In genomic region chr18:74495581-74496507, GRCh38 we compare ENCODE assay signal across 8 cellular contexts. TPM values are rescaled to one million over a fixed set of nuclear protein-coding genes. Genes with fewer than 3 reads are reported as not detected.
DNase-seq lines count a peak whose midpoint lies in the region; TF ChIP-seq lines count a peak whose summit lies in the region.

TSS of gene CNDP2 (plus strand) at chr18:74496363. CDS start at chr18:74499974, 3,611 bp downstream.

- H3K27ac ChIP-seq in neuronal stem cell (replicated peaks; ENCODE audit: low read length), result peak within 1 kb of the TSS; percentile 2

- H2BK5ac ChIP-seq in neuronal stem cell (ENCODE audit: low read length), result peak within 1 kb of the TSS; percentile 83

- peak within 1 kb of the TSS; percentile 98 for H3K4me3 Mint-ChIP-seq in activated naive CD4-positive, alpha-beta T cell treated with anti-CD3 and anti-CD28 coated beads for 36 hours

- H3K9me3 Mint-ChIP-seq in activated naive CD4-positive, alpha-beta T cell treated with anti-CD3 and anti-CD28 coated beads for 36 hours, result no peaks in the 10 kb centered on the region

- peak within 1 kb of the TSS; percentile 97 for H3K18ac ChIP-seq in neuronal stem cell (ENCODE audit: low read length)

- peak within 1 kb of the TSS; percentile 96 for H3K9ac ChIP-seq in neuronal stem cell (ENCODE audit: low read depth, low read length, poor library complexity)

- peak within 1 kb of the TSS; percentile 79 for H2BK120ac ChIP-seq in neuronal stem cell (ENCODE audit: low read depth, low read length)

- H3K36me3 Mint-ChIP-seq in activated naive CD4-positive, alpha-beta T cell treated with anti-CD3 and anti-CD28 coated beads for 36 hours (ENCODE audit: low read depth), result peaks cover 16% of the 10 kb centered on the region

- peak within 1 kb of the TSS; percentile 31 for H2AK5ac ChIP-seq in neuronal stem cell (ENCODE audit: low read depth, low read length)

- CTCF ChIA-PET in activated naive CD4-positive, alpha-beta T cell treated with anti-CD3 and anti-CD28 coated beads for 36 hours (lab: Charles Lee), result interaction anchor here (1.0 to 3.9 kb wide), 6 partner anchors 10 to 413 kb away, joined by 3 to 15 read pairs (median 4); no protein-coding TSS in a partner anchor

- peaks cover 0 to 6% of the 10 kb centered on the region in 2 donors for H3K9me3 ChIP-seq in neuronal stem cell (replicated peaks in 1 of 2; ENCODE audit: control insufficient read depth in 2 of 2, insufficient read depth in 1 of 2, low read depth in 1 of 2, low read length in 2 of 2)

- no peaks in the 10 kb centered on the region for H3K27me3 Mint-ChIP-seq in activated naive CD4-positive, alpha-beta T cell treated with anti-CD3 and anti-CD28 coated beads for 36 hours (ENCODE audit: low read depth)

- H3K4me1 ChIP-seq in neuronal stem cell (ENCODE audit: control insufficient read depth in 2 of 2, insufficient read depth in 1 of 2, low read depth in 1 of 2, low read length in 2 of 2), result peaks cover 5 to 10% of the 10 kb centered on the region in 2 donors

- no CpG with 5 or more reads among the region's 71 CpGs for WGBS in neuronal stem cell (ENCODE audit: extremely low coverage in 2 of 2, insufficient read length in 2 of 2, insufficient replicate concordance in 1 of 2), 2 donors

- peaks cover 4% of the 10 kb centered on the region for H3K79me1 ChIP-seq in neuronal stem cell (ENCODE audit: low read depth, low read length)

- peaks cover 3 to 34% of the 10 kb centered on the region in 2 donors for H3K36me3 ChIP-seq in neuronal stem cell (replicated peaks in 1 of 2; ENCODE audit: control insufficient read depth in 2 of 2, insufficient read depth in 2 of 2, low read length in 2 of 2)

- peak within 1 kb of the TSS; percentile 62 for H4K91ac ChIP-seq in neuronal stem cell (ENCODE audit: low read depth, low read length, poor library complexity)

- H2AFZ ChIP-seq in neuronal stem cell (ENCODE audit: low read length), result peak within 1 kb of the TSS; percentile 94

- H3K27me3 ChIP-seq in neuronal stem cell (ENCODE audit: control insufficient read depth in 3 of 3, insufficient read depth in 3 of 3, low read depth in 1 of 3, low read length in 3 of 3), result no peaks in the 10 kb centered on the region

- H3K4me3 ChIP-seq in HFF-Myc (replicated peaks; ENCODE audit: low read depth, low read length), result peak within 1 kb of the TSS; percentile 86
- H3K4me3 ChIP-seq in neuronal stem cell (ENCODE audit: low read length in 2 of 2), result peak within 1 kb of the TSS; percentile 86 to 100

- no peak within 1 kb of the TSS for H3K4ac ChIP-seq in neuronal stem cell (ENCODE audit: low read length)

- H3K4me2 ChIP-seq in neuronal stem cell (ENCODE audit: insufficient read depth, low read length, poor library complexity, severe bottlenecking), result peak within 1 kb of the TSS; percentile 72

- peak within 1 kb of the TSS; percentile 67 for H2BK12ac ChIP-seq in neuronal stem cell (ENCODE audit: low read length)

- peaks cover 38% of the 10 kb centered on the region for H3K4me1 Mint-ChIP-seq in activated naive CD4-positive, alpha-beta T cell treated with anti-CD3 and anti-CD28 coated beads for 36 hours (ENCODE audit: low read depth)

- H4K8ac ChIP-seq in neuronal stem cell (ENCODE audit: low read depth, low read length), result peak within 1 kb of the TSS; percentile 76

- TF ChIP-seq CTCF in HFF-Myc (IDR thresholded peaks at IDR 0.05; ENCODE audit: low read depth, low read length, missing control alignments), result no peak
- no peak for TF ChIP-seq CTCF in subcutaneous adipose tissue (IDR thresholded peaks at IDR 0.05; ENCODE audit: low read depth)

- peak within 1 kb of the TSS; percentile 96 for H3K23ac ChIP-seq in neuronal stem cell (ENCODE audit: low read depth, low read length, poor library complexity)

- intact Hi-C loops in activated naive CD4-positive, alpha-beta T cell treated with anti-CD3 and anti-CD28 coated beads for 36 hours (cut with micrococcal nuclease), result loop anchor here (1.0 to 10.0 kb wide), 7 partner anchors 89 to 1879 kb away; partner anchors contain the start of genes TSHZ1 and ZNF407

- peak within 1 kb of the TSS; percentile 98 for H3K27ac Mint-ChIP-seq in activated naive CD4-positive, alpha-beta T cell treated with anti-CD3 and anti-CD28 coated beads for 36 hours

- peak; percentile 99 for DNase-seq in GM03348 (ENCODE audit: low spot score)
- peak; percentile 92 for DNase-seq in HFF-Myc (ENCODE audit: extremely low read depth, low read depth)
- DNase-seq in NAMALWA (ENCODE audit: low spot score), result peak; percentile 99
- peak; percentile 99 for DNase-seq in SK-N-DZ (ENCODE audit: low spot score)
- DNase-seq in activated naive CD4-positive, alpha-beta T cell treated with anti-CD3 and anti-CD28 coated beads for 36 hours, result peak; percentile 100
- peak; percentile 97 for DNase-seq in foreskin melanocyte
- peak; percentile 99 for DNase-seq in neuronal stem cell (ENCODE audit: low spot score)

- H2BK15ac ChIP-seq in neuronal stem cell (ENCODE audit: low read length), result peak within 1 kb of the TSS; percentile 26

- H3K14ac ChIP-seq in neuronal stem cell (ENCODE audit: low read length), result peak within 1 kb of the TSS; percentile 97

RNA-seq across cellular contexts. Expression of gene CNDP2, which starts in this region (rescaled TPM):
- 28.5 and 34.0 TPM in 2 replicates for polyA plus RNA-seq in SK-N-DZ (2014; cell fraction: cytosol; rRNA removed)
- polyA plus RNA-seq in SK-N-DZ (2014; cell fraction: nucleus; rRNA removed), result 18.8 and 36.7 TPM in 2 replicates
- total RNA-seq in activated naive CD4-positive, alpha-beta T cell treated with anti-CD3 and anti-CD28 coated beads for 36 hours, result 100 to 1,000 TPM; 101 to 107 TPM
- polyA plus RNA-seq in neuronal stem cell (2013, experiment 1 of 2), result 104 TPM
- polyA plus RNA-seq in neuronal stem cell (2013, experiment 2 of 2), result 104 TPM
- total RNA-seq in subcutaneous adipose tissue, result 100 to 1,000 TPM in 2 of 4 donors, 10 to 100 TPM in 2; 83.8 to 160 (median 106) TPM

Comparison
In these comparisons a context has a peak if more than half of its experiments do, and no peak if none do; other contexts are left out.
1. Peak in every context shown above with its lines: DNase-seq, H3K4me3 ChIP-seq and H3K27ac ChIP-seq.